ENCODE assay signal across 25 cellular contexts in genomic region chr2:143133783-143134182, GRCh38. TPM values are rescaled to one million over a fixed set of nuclear protein-coding genes. Genes with fewer than 3 reads are reported as not detected.
DNase-seq lines count a peak whose midpoint lies in the region; ATAC-seq, FAIRE-seq and TF ChIP-seq lines count a peak whose summit lies in the region.
"Had no signal": no experiment of that assay in that cellular context is flagged by ENCODE, and none has a peak within 500 bp of the region (broad histone marks: within the 10 kb centered on the region; RNA-seq: fewer than 3 reads in every experiment).

No MANE protein-coding gene starts in this region.

- peaks cover 61% of the 10 kb centered on the region for H3K36me3 Mint-ChIP-seq in activated CD8-positive, alpha-beta T cell treated with anti-CD3 and anti-CD28 coated beads, Interleukin-2, amount 10 ng/mL, durations not matched to agents 7 days and 5 days (ENCODE audit: low read depth)
- H3K36me3 Mint-ChIP-seq in activated CD8-positive, alpha-beta T cell treated with anti-CD3 and anti-CD28 coated beads for 36 hours (ENCODE audit: low read depth) = peaks cover 35% of the 10 kb centered on the region
- peaks cover 59% of the 10 kb centered on the region for H3K36me3 Mint-ChIP-seq in CD4-positive, alpha-beta T cell (ENCODE audit: low read depth)
- peaks cover 4 to 41% (median 24%) of the 10 kb centered on the region in 5 donors for H3K36me3 Mint-ChIP-seq in naive thymus-derived CD4-positive, alpha-beta T cell
- H3K36me3 Mint-ChIP-seq in Calu3 (ENCODE audit: insufficient read depth, unreplicated experiment) = no peaks in the 10 kb centered on the region

- no peak for ATAC-seq in activated CD8-positive, alpha-beta T cell treated with anti-CD3 and anti-CD28 coated beads, Interleukin-2, amount 10 ng/mL, durations not matched to agents 7 days and 5 days
- ATAC-seq in activated CD8-positive, alpha-beta T cell treated with anti-CD3 and anti-CD28 coated beads for 36 hours = no peak
- ATAC-seq in CD4-positive, alpha-beta T cell (ENCODE audit: poor library complexity) = no peak
- no peak for ATAC-seq in naive thymus-derived CD4-positive, alpha-beta T cell
- no peak for ATAC-seq in HG03139 (IDR thresholded peaks at IDR 0.05; ENCODE audit: unreplicated experiment)
- ATAC-seq: HepG2 had no signal

- POLR2A ChIA-PET in activated CD8-positive, alpha-beta T cell treated with anti-CD3 and anti-CD28 coated beads, Interleukin-2, amount 10 ng/mL, durations not matched to agents 7 days and 5 days (lab: Charles Lee) = no interaction called here
- POLR2A ChIA-PET in activated CD8-positive, alpha-beta T cell treated with anti-CD3 and anti-CD28 coated beads for 36 hours (lab: Charles Lee) = no interaction called here
- POLR2A ChIA-PET in CD4-positive, alpha-beta T cell (lab: Charles Lee) = interaction anchor here (1.0 to 8.9 kb wide), 4 partner anchors 10 to 125 kb away, joined by 3 to 99 read pairs (median 3); no protein-coding TSS in a partner anchor
- POLR2A ChIA-PET in naive thymus-derived CD4-positive, alpha-beta T cell (lab: Charles Lee) = interaction anchor here (0.6 to 10.4 kb wide), 4 partner anchors 9 to 27 kb away, joined by 3 to 95 read pairs (median 9); no protein-coding TSS in a partner anchor

- H3K36me3 ChIP-seq in naive thymus-derived CD4-positive, alpha-beta T cell (ENCODE audit: control insufficient read depth in 2 of 3, insufficient read depth in 3 of 3, low read length in 3 of 3) = no peaks in the 10 kb centered on the region
- H3K36me3 ChIP-seq: SJSA1 had no signal

- no TSS peak for BruUV-seq in Calu3 (replicated peaks; lab: Mats Ljungman, UMichigan)

- peak; percentile 3 for FAIRE-seq in TTC549 (lab: Jason Lieb, UNC)
- FAIRE-seq: GM18507, HepG2 had no signal

- no peaks in the 10 kb centered on the region for H3K9me3 ChIP-seq in CD4-positive, alpha-beta T cell (ENCODE audit: control insufficient read depth, low read length)
- no peaks in the 10 kb centered on the region for H3K9me3 ChIP-seq in naive thymus-derived CD4-positive, alpha-beta T cell (ENCODE audit: control insufficient read depth in 2 of 3, low read length in 3 of 3)
- H3K9me3 ChIP-seq: SJSA1 had no signal

- DNase-seq in activated CD8-positive, alpha-beta T cell treated with anti-CD3 and anti-CD28 coated beads, Interleukin-2, amount 10 ng/mL, durations not matched to agents 7 days and 5 days = no peak
- no peak for DNase-seq in activated CD8-positive, alpha-beta T cell treated with anti-CD3 and anti-CD28 coated beads for 36 hours
- DNase-seq in CD4-positive, alpha-beta T cell = no peak
- DNase-seq in naive thymus-derived CD4-positive, alpha-beta T cell = no peak
- DNase-seq in Calu3 (no peak), NCI-H526 treated with DMSO at 0.1 percent for 48 hours (lab: John Stamatoyannopoulos, UW) (no peak)
- DNase-seq: DMS79 treated with DMSO at 0.1 percent for 48 hours, H7, Kasumi-1, MV-4-11, NCI-H1105, NCI-H2029, NCI-H2227 treated with DMSO at 0.1 percent for 48 hours, NCI-H69, Right ventricle myocardium superior, RPMI8226 had no signal

- H3K27me3 Mint-ChIP-seq in activated CD8-positive, alpha-beta T cell treated with anti-CD3 and anti-CD28 coated beads, Interleukin-2, amount 10 ng/mL, durations not matched to agents 7 days and 5 days (ENCODE audit: low read depth) = no peaks in the 10 kb centered on the region
- no peaks in the 10 kb centered on the region for H3K27me3 Mint-ChIP-seq in activated CD8-positive, alpha-beta T cell treated with anti-CD3 and anti-CD28 coated beads for 36 hours
- no peaks in the 10 kb centered on the region for H3K27me3 Mint-ChIP-seq in CD4-positive, alpha-beta T cell
- no peaks in the 10 kb centered on the region for H3K27me3 Mint-ChIP-seq in naive thymus-derived CD4-positive, alpha-beta T cell
- H3K27me3 Mint-ChIP-seq in Calu3 (ENCODE audit: unreplicated experiment) = no peaks in the 10 kb centered on the region

- no peak for TF ChIP-seq CTCF in activated CD8-positive, alpha-beta T cell treated with anti-CD3 and anti-CD28 coated beads for 36 hours (IDR thresholded peaks at IDR 0.05)
- no peak for TF ChIP-seq CTCF in CD4-positive, alpha-beta T cell (IDR thresholded peaks at IDR 0.05)
- no peak for TF ChIP-seq CTCF in Calu3 (IDR thresholded peaks at IDR 0.05; ENCODE audit: unreplicated experiment)

- no peak overlapping the region for H3K27ac ChIP-seq in CD4-positive, alpha-beta T cell (ENCODE audit: low read depth, low read length)
- no peak overlapping the region for H3K27ac ChIP-seq in naive thymus-derived CD4-positive, alpha-beta T cell (ENCODE audit: low read depth, low read length)
- H3K27ac ChIP-seq: SJSA1 had no signal

- peaks cover 58% of the 10 kb centered on the region for H3K4me1 Mint-ChIP-seq in activated CD8-positive, alpha-beta T cell treated with anti-CD3 and anti-CD28 coated beads, Interleukin-2, amount 10 ng/mL, durations not matched to agents 7 days and 5 days (ENCODE audit: low read depth)
- H3K4me1 Mint-ChIP-seq in activated CD8-positive, alpha-beta T cell treated with anti-CD3 and anti-CD28 coated beads for 36 hours (ENCODE audit: low read depth) = peaks cover 57% of the 10 kb centered on the region
- H3K4me1 Mint-ChIP-seq in CD4-positive, alpha-beta T cell (ENCODE audit: low read depth) = peaks cover 79% of the 10 kb centered on the region
- peaks cover 57 to 72% (median 69%) of the 10 kb centered on the region in 7 donors for H3K4me1 Mint-ChIP-seq in naive thymus-derived CD4-positive, alpha-beta T cell
- H3K4me1 Mint-ChIP-seq in Calu3 (ENCODE audit: low read depth, unreplicated experiment) = no peaks in the 10 kb centered on the region

- H3K27me3 ChIP-seq in CD4-positive, alpha-beta T cell (ENCODE audit: control insufficient read depth, insufficient read depth, low read length) = no peaks in the 10 kb centered on the region
- no peaks in the 10 kb centered on the region for H3K27me3 ChIP-seq in naive thymus-derived CD4-positive, alpha-beta T cell (ENCODE audit: control insufficient read depth in 2 of 2, insufficient read depth in 2 of 2, low read length in 2 of 2)
- H3K27me3 ChIP-seq: SJSA1 had no signal

- H3K4me1 ChIP-seq in naive thymus-derived CD4-positive, alpha-beta T cell (ENCODE audit: control insufficient read depth in 2 of 2, insufficient read depth in 2 of 2, low read length in 2 of 2) = peaks cover 16 to 17% of the 10 kb centered on the region in 2 donors
- H3K4me1 ChIP-seq: SJSA1 had no signal

- intact Hi-C loops in activated CD8-positive, alpha-beta T cell treated with anti-CD3 and anti-CD28 coated beads for 36 hours (cut with micrococcal nuclease) = no loop called here
- intact Hi-C loops in CD4-positive, alpha-beta T cell (cut with DNase I, micrococcal nuclease) = loop anchor here in 1 of 2 experiments (2.0 kb wide), 1 partner anchor 15 kb away; no protein-coding TSS in a partner anchor
- intact Hi-C loops in naive thymus-derived CD4-positive, alpha-beta T cell (cut with micrococcal nuclease) = no loop called here
- intact Hi-C loops in Calu3 (cut with micrococcal nuclease; ENCODE audit: unreplicated experiment) = no loop called here

- no peaks in the 10 kb centered on the region for H3K9me3 Mint-ChIP-seq in activated CD8-positive, alpha-beta T cell treated with anti-CD3 and anti-CD28 coated beads, Interleukin-2, amount 10 ng/mL, durations not matched to agents 7 days and 5 days (ENCODE audit: insufficient read depth)
- peaks cover 3% of the 10 kb centered on the region for H3K9me3 Mint-ChIP-seq in activated CD8-positive, alpha-beta T cell treated with anti-CD3 and anti-CD28 coated beads for 36 hours
- no peaks in the 10 kb centered on the region for H3K9me3 Mint-ChIP-seq in CD4-positive, alpha-beta T cell
- peaks cover 0 to 5% (median 2%) of the 10 kb centered on the region in 11 donors for H3K9me3 Mint-ChIP-seq in naive thymus-derived CD4-positive, alpha-beta T cell
- no peaks in the 10 kb centered on the region for H3K9me3 Mint-ChIP-seq in Calu3 (ENCODE audit: low read depth, unreplicated experiment)

- CTCF ChIA-PET in activated CD8-positive, alpha-beta T cell treated with anti-CD3 and anti-CD28 coated beads, Interleukin-2, amount 10 ng/mL, durations not matched to agents 7 days and 5 days (lab: Charles Lee) = interaction anchor here (0.8 to 8.6 kb wide), 6 partner anchors 9 to 124 kb away, joined by 3 to 106 read pairs (median 4); no protein-coding TSS in a partner anchor
- CTCF ChIA-PET in activated CD8-positive, alpha-beta T cell treated with anti-CD3 and anti-CD28 coated beads for 36 hours (lab: Charles Lee) = interaction anchor here (0.6 to 5.5 kb wide), 4 partner anchors 8 to 125 kb away, joined by 3 to 30 read pairs (median 4); no protein-coding TSS in a partner anchor
- CTCF ChIA-PET in CD4-positive, alpha-beta T cell (lab: Charles Lee) = interaction anchor here (0.8 to 3.1 kb wide), 4 partner anchors 10 to 126 kb away, joined by 3 to 19 read pairs (median 4); no protein-coding TSS in a partner anchor
- CTCF ChIA-PET in naive thymus-derived CD4-positive, alpha-beta T cell (lab: Charles Lee) = interaction anchor here (1.1 to 4.2 kb wide), 2 partner anchors 13 to 28 kb away, joined by 3 to 16 read pairs; no protein-coding TSS in a partner anchor
- CTCF ChIA-PET in Calu3 (lab: Charles Lee) = no interaction called here

- no peak overlapping the region for H3K27ac Mint-ChIP-seq in activated CD8-positive, alpha-beta T cell treated with anti-CD3 and anti-CD28 coated beads, Interleukin-2, amount 10 ng/mL, durations not matched to agents 7 days and 5 days
- H3K27ac Mint-ChIP-seq in activated CD8-positive, alpha-beta T cell treated with anti-CD3 and anti-CD28 coated beads for 36 hours = no peak overlapping the region
- H3K27ac Mint-ChIP-seq in CD4-positive, alpha-beta T cell = peak overlapping the region; percentile 56
- peak overlapping the region in 5 of 9 donors; percentile 48 to 84 (median 81) for H3K27ac Mint-ChIP-seq in naive thymus-derived CD4-positive, alpha-beta T cell
- no peak overlapping the region for H3K27ac Mint-ChIP-seq in Calu3 (ENCODE audit: unreplicated experiment)

- peak overlapping the region; percentile 23 for H3K4me3 Mint-ChIP-seq in activated CD8-positive, alpha-beta T cell treated with anti-CD3 and anti-CD28 coated beads, Interleukin-2, amount 10 ng/mL, durations not matched to agents 7 days and 5 days
- no peak overlapping the region for H3K4me3 Mint-ChIP-seq in activated CD8-positive, alpha-beta T cell treated with anti-CD3 and anti-CD28 coated beads for 36 hours
- H3K4me3 Mint-ChIP-seq in CD4-positive, alpha-beta T cell = peak overlapping the region; percentile 40
- H3K4me3 Mint-ChIP-seq in naive thymus-derived CD4-positive, alpha-beta T cell = peak overlapping the region in 9 of 10 donors; percentile 36 to 81 (median 51)
- H3K4me3 Mint-ChIP-seq in Calu3 (ENCODE audit: low read depth, unreplicated experiment) = no peak overlapping the region

- H3K4me3 ChIP-seq in naive thymus-derived CD4-positive, alpha-beta T cell (ENCODE audit: low read length) = no peak overlapping the region
- H3K4me3 ChIP-seq: SJSA1 had no signal

RNA-seq across cellular contexts. Expression of gene ARHGAP15, which starts 4.6 kb away (rescaled TPM):
- 100 to 1,000 TPM; 154 to 158 TPM for total RNA-seq in activated CD8-positive, alpha-beta T cell treated with anti-CD3 and anti-CD28 coated beads, Interleukin-2, amount 10 ng/mL, durations not matched to agents 7 days and 5 days
- total RNA-seq in activated CD8-positive, alpha-beta T cell treated with anti-CD3 and anti-CD28 coated beads for 36 hours = 10 to 100 TPM; 71.3 to 72.8 TPM
- 100 to 1,000 TPM; 158 to 165 TPM for total RNA-seq in CD4-positive, alpha-beta T cell
- 100 to 1,000 TPM; 164 to 218 (median 183) TPM for total RNA-seq in naive thymus-derived CD4-positive, alpha-beta T cell
- polyA plus RNA-seq in naive thymus-derived CD4-positive, alpha-beta T cell = 100 to 1,000 TPM; 306 to 311 TPM
- total RNA-seq in Calu3 (2022) = 1.2 TPM in 1 of 2 replicates, not detected in the other
- total RNA-seq: A172, H7, HepG2, HT1080, MCF 10A, SJSA1 had no signal
- polyA plus RNA-seq: BJ had no signal

Comparison
In these comparisons a context has a peak if more than half of its experiments do, and no peak if none do; other contexts are left out.
1. H3K4me3 Mint-ChIP-seq: peak in activated CD8-positive, alpha-beta T cell treated with anti-CD3 and anti-CD28 coated beads, Interleukin-2, amount 10 ng/mL, durations not matched to agents 7 days and 5 days (single experiment), CD4-positive, alpha-beta T cell (single experiment) and naive thymus-derived CD4-positive, alpha-beta T cell (9 of 10); none in activated CD8-positive, alpha-beta T cell treated with anti-CD3 and anti-CD28 coated beads for 36 hours (single experiment) and Calu3 (single experiment).
2. H3K27ac Mint-ChIP-seq: peak in CD4-positive, alpha-beta T cell (single experiment) and naive thymus-derived CD4-positive, alpha-beta T cell (5 of 9); none in activated CD8-positive, alpha-beta T cell treated with anti-CD3 and anti-CD28 coated beads, Interleukin-2, amount 10 ng/mL, durations not matched to agents 7 days and 5 days (single experiment), activated CD8-positive, alpha-beta T cell treated with anti-CD3 and anti-CD28 coated beads for 36 hours (single experiment) and Calu3 (single experiment).
3. RNA of gene ARHGAP15, which starts 4.6 kb away (total RNA-seq): 164 to 218 TPM in naive thymus-derived CD4-positive, alpha-beta T cell, 158 to 165 TPM in CD4-positive, alpha-beta T cell, 154 to 158 TPM in activated CD8-positive, alpha-beta T cell treated with anti-CD3 and anti-CD28 coated beads, Interleukin-2, amount 10 ng/mL, durations not matched to agents 7 days and 5 days and 71.3 to 72.8 TPM in activated CD8-positive, alpha-beta T cell treated with anti-CD3 and anti-CD28 coated beads for 36 hours; 1.2 TPM in Calu3; every median in the first group is over 10 times any median in the second.
4. POLR2A ChIA-PET loops: an anchor here in CD4-positive, alpha-beta T cell (1.0 to 8.9 kb wide) and naive thymus-derived CD4-positive, alpha-beta T cell (0.6 to 10.4 kb wide); none called in activated CD8-positive, alpha-beta T cell treated with anti-CD3 and anti-CD28 coated beads, Interleukin-2, amount 10 ng/mL, durations not matched to agents 7 days and 5 days and activated CD8-positive, alpha-beta T cell treated with anti-CD3 and anti-CD28 coated beads for 36 hours.